Comparison of ENCODE assay signal across 20 cellular contexts in the genomic region with DNA sequence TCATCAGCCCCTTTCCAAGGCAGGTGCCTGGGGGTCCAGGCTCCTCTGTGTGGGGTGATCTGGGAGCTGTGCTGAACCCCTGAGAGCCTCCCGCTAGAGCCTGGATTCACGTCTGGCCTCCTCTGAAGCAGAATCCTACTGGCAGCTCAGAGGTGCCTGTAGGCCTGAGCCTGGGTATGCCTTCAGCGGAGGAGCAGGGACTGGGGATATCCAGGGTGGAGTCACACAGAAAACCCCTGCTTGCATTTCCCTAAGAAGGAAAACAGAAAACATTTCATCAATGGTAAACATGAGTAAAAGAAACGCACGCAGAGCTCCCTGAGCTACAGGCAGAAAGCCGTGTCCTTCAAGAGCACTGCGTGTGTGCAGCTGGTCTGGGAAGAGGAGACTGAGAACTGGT. TPM values are rescaled to one million over a fixed set of nuclear protein-coding genes. Genes with fewer than 3 reads are reported as not detected.
"Had no signal": no experiment of that assay in that cellular context is flagged by ENCODE, and none has a peak within 500 bp of the region (broad histone marks: within the 10 kb centered on the region; RNA-seq: fewer than 3 reads in every experiment).

No MANE protein-coding gene starts in this region.

RNA-seq across cellular contexts. Expression of a gene that starts 57.0 kb away (rescaled TPM):
- total RNA-seq: naive thymus-derived CD8-positive, alpha-beta T cell; natural killer cell treated with Interleukin-12 subunit alpha and Interleukin-12 subunit beta and Interleukin-15 and Interleukin-18, amount 100 ng/mL, for 72 hours; neural crest cell; omental fat pad; ovary; progenitor cell of endocrine pancreas; psoas muscle; renal cortical epithelial cell; right cardiac atrium; right lobe of liver; smooth muscle cell; subcutaneous adipose tissue; temporal lobe; thoracic aorta; thyroid gland; tibial nerve; upper lobe of left lung; ureter; vagina had no signal
- polyA plus RNA-seq: naive thymus-derived CD8-positive, alpha-beta T cell; ovary; psoas muscle; smooth muscle cell; stomach had no signal
